In the genomic region with DNA sequence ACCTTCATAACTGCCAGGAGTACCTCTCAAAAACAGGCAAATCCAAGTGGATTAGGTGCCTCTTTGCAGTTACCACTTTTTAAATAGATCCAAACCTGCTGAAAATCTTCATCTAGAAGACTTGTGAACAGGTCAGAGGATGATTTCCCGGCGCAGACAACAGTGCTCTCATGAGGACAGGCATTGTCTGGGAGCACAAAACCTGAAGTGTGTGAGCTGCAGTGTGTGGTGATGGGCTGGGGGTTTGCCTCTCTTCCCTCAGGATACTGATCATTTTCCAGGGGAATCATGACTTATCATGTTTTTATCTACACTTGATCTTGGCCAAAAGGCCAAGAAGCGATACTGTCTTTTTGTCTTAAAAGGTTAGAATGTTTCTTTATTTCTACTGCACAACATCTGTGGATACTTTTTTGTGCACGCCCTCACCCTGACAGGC, we compare ENCODE assay signal across 12 cellular contexts. TPM values are rescaled to one million over a fixed set of nuclear protein-coding genes. Genes with fewer than 3 reads are reported as not detected.
DNase-seq lines count a peak whose midpoint lies in the region; ATAC-seq and TF ChIP-seq lines count a peak whose summit lies in the region.
"Not testable (repeated sequence)": the region's sequence is repeated elsewhere in the genome, so short reads cannot be mapped to it uniquely, and the experiment has no call there.
"Had no signal": no experiment of that assay in that cellular context is flagged by ENCODE, and none has a peak within 500 bp of the region (broad histone marks: within the 10 kb centered on the region; RNA-seq: fewer than 3 reads in every experiment).

No MANE protein-coding gene starts in this region.

- H3K79me2 ChIP-seq in DND-41 (ENCODE audit: insufficient read depth, low read length), result peaks cover 19% of the 10 kb centered on the region; the same call in 1 of the 2 replicates

- not testable (repeated sequence) for TF ChIP-seq EP300 in stomach (IDR thresholded peaks at IDR 0.05)

- not testable (repeated sequence) for DNase-seq in DND-41; activated naive CD4-positive, alpha-beta T cell treated with anti-CD3 and anti-CD28 coated beads for 36 hours; dorsolateral prefrontal cortex; natural killer cell treated with Interleukin-12 subunit alpha and Interleukin-12 subunit beta and Interleukin-15 and Interleukin-18, amount 100 ng/mL, for 72 hours (ENCODE audit: low spot score); stomach

- ATAC-seq in DND-41 (ENCODE audit: insufficient read depth, low read depth), result not testable (repeated sequence)
- peak; percentile 20 for ATAC-seq in GM21825 (IDR thresholded peaks at IDR 0.05; ENCODE audit: unreplicated experiment)
- peak in 1 of 2 donors; percentile 1 for ATAC-seq in natural killer cell treated with Interleukin-12 subunit alpha and Interleukin-12 subunit beta and Interleukin-15 and Interleukin-18, amount 100 ng/mL, for 72 hours

- TF ChIP-seq CTCF in DND-41 (IDR thresholded peaks at IDR 0.05; ENCODE audit: borderline replicate concordance, extremely low read depth, low read length, poor library complexity, severe bottlenecking) (peak; percentile 28), dorsolateral prefrontal cortex (IDR thresholded peaks at IDR 0.05 in 54 of 56, conservative IDR thresholded peaks at IDR 0.05 in 2 of 56; ENCODE audit: low read depth in 1 of 56, partially characterized antibody in 56 of 56) (peak in 2 of 56 donors; percentile 34 to 60), stomach (IDR thresholded peaks at IDR 0.05) (peak in 1 of 7 experiments; percentile 22)

- not testable (repeated sequence) for H3K9ac ChIP-seq in DND-41 (ENCODE audit: low read depth, low read length)

- H3K36me3 Mint-ChIP-seq in IgD-negative memory B cell, result not testable (repeated sequence)
- H3K36me3 Mint-ChIP-seq in T-helper 1 cell treated with Interleukin-12 subunit alpha and Interleukin-12 subunit beta and Interleukin-4 antibody, amounts not matched to agents 30 μg/mL and 1 μg/mL, for 36 hours (ENCODE audit: low read depth), result peaks cover 36% of the 10 kb centered on the region
- H3K36me3 Mint-ChIP-seq in activated naive CD4-positive, alpha-beta T cell treated with anti-CD3 and anti-CD28 coated beads for 36 hours (ENCODE audit: low read depth), result peaks cover 45% of the 10 kb centered on the region
- H3K36me3 Mint-ChIP-seq in natural killer cell treated with Interleukin-12 subunit alpha and Interleukin-12 subunit beta and Interleukin-15 and Interleukin-18, amount 100 ng/mL, for 72 hours, result peaks cover 19% of the 10 kb centered on the region

- H3K27me3 ChIP-seq in DND-41 (ENCODE audit: insufficient read depth, low read length, poor library complexity); dorsolateral prefrontal cortex; stomach: not testable (repeated sequence)

- CTCF ChIA-PET in activated naive CD4-positive, alpha-beta T cell treated with anti-CD3 and anti-CD28 coated beads for 36 hours (lab: Charles Lee), result interaction anchor here (0.6 to 1.7 kb wide), 6 partner anchors 9 to 215 kb away, joined by 3 to 4 read pairs (median 3); no protein-coding TSS in a partner anchor

- not testable (repeated sequence) for H3K27me3 Mint-ChIP-seq in IgD-negative memory B cell; T-helper 1 cell treated with Interleukin-12 subunit alpha and Interleukin-12 subunit beta and Interleukin-4 antibody, amounts not matched to agents 30 μg/mL and 1 μg/mL, for 36 hours (ENCODE audit: low read depth); activated naive CD4-positive, alpha-beta T cell treated with anti-CD3 and anti-CD28 coated beads for 36 hours (ENCODE audit: low read depth); natural killer cell treated with Interleukin-12 subunit alpha and Interleukin-12 subunit beta and Interleukin-15 and Interleukin-18, amount 100 ng/mL, for 72 hours

- peak overlapping the region; percentile 78 to 99 (median 98) for H3K27ac Mint-ChIP-seq in IgD-negative memory B cell
- H3K27ac Mint-ChIP-seq in T-helper 1 cell treated with Interleukin-12 subunit alpha and Interleukin-12 subunit beta and Interleukin-4 antibody, amounts not matched to agents 30 μg/mL and 1 μg/mL, for 36 hours, result peak overlapping the region; percentile 92
- H3K27ac Mint-ChIP-seq in activated naive CD4-positive, alpha-beta T cell treated with anti-CD3 and anti-CD28 coated beads for 36 hours, result peak overlapping the region; percentile 91
- peak overlapping the region; percentile 88 to 89 for H3K27ac Mint-ChIP-seq in natural killer cell treated with Interleukin-12 subunit alpha and Interleukin-12 subunit beta and Interleukin-15 and Interleukin-18, amount 100 ng/mL, for 72 hours

- not testable (repeated sequence) for H3K4me2 ChIP-seq in DND-41 (ENCODE audit: insufficient read depth, low read length)

- not testable (repeated sequence) for H3K9me3 Mint-ChIP-seq in IgD-negative memory B cell; T-helper 1 cell treated with Interleukin-12 subunit alpha and Interleukin-12 subunit beta and Interleukin-4 antibody, amounts not matched to agents 30 μg/mL and 1 μg/mL, for 36 hours; activated naive CD4-positive, alpha-beta T cell treated with anti-CD3 and anti-CD28 coated beads for 36 hours; natural killer cell treated with Interleukin-12 subunit alpha and Interleukin-12 subunit beta and Interleukin-15 and Interleukin-18, amount 100 ng/mL, for 72 hours

- not testable (repeated sequence) for H3K27ac ChIP-seq in DND-41 (ENCODE audit: low read length)
- H3K27ac ChIP-seq in dorsolateral prefrontal cortex, result peak overlapping the region in 42 of 59 donors; percentile 5 to 86 (median 58)
- H3K27ac ChIP-seq in stomach, result peak overlapping the region in 3 of 5 donors; percentile 75 to 77 (median 77)

- H3K4me3 Mint-ChIP-seq in IgD-negative memory B cell, result peak overlapping the region in 3 of 4 donors; percentile 45 to 85 (median 80)
- H3K4me3 Mint-ChIP-seq in T-helper 1 cell treated with Interleukin-12 subunit alpha and Interleukin-12 subunit beta and Interleukin-4 antibody, amounts not matched to agents 30 μg/mL and 1 μg/mL, for 36 hours; activated naive CD4-positive, alpha-beta T cell treated with anti-CD3 and anti-CD28 coated beads for 36 hours; natural killer cell treated with Interleukin-12 subunit alpha and Interleukin-12 subunit beta and Interleukin-15 and Interleukin-18, amount 100 ng/mL, for 72 hours: not testable (repeated sequence)

- 83 to 92% (median 88%) methylated on average over 3 of the region's 4 CpGs for WGBS in stomach, 5 donors

- not testable (repeated sequence) for H4K20me1 ChIP-seq in DND-41 (ENCODE audit: insufficient read depth, low read length)

- H3K4me1 ChIP-seq in DND-41 (ENCODE audit: insufficient read depth, low read length), result not testable (repeated sequence)
- peaks cover 0 to 28% (median 10%) of the 10 kb centered on the region in 4 donors for H3K4me1 ChIP-seq in stomach

- peaks cover 60% of the 10 kb centered on the region for H3K36me3 ChIP-seq in DND-41 (ENCODE audit: insufficient read depth, low read length)
- H3K36me3 ChIP-seq in stomach, result peaks cover 24 to 79% (median 66%) of the 10 kb centered on the region in 4 donors

- not testable (repeated sequence) for H3K9me3 ChIP-seq in DND-41 (ENCODE audit: insufficient read depth, low read length, severe bottlenecking); stomach

- not testable (repeated sequence) for H2AFZ ChIP-seq in DND-41 (ENCODE audit: low read depth, low read length)

- intact Hi-C loops in activated naive CD4-positive, alpha-beta T cell treated with anti-CD3 and anti-CD28 coated beads for 36 hours (cut with micrococcal nuclease), result loop anchor here (5.0 kb wide), 1 partner anchor 212 kb away; no protein-coding TSS in a partner anchor
- intact Hi-C loops in dorsolateral prefrontal cortex (cut with DNase I); stomach (cut with DNase I; ENCODE audit: low total_unique reads): not testable (repeated sequence)

- H3K4me3 ChIP-seq in DND-41 (ENCODE audit: low read depth in 1 of 2, low read length in 2 of 2); dorsolateral prefrontal cortex; stomach: not testable (repeated sequence)

- not testable (repeated sequence) for TF ChIP-seq POLR2A in stomach (IDR thresholded peaks at IDR 0.05)

- peaks cover 4 to 21% (median 15%) of the 10 kb centered on the region in 3 donors for H3K4me1 Mint-ChIP-seq in IgD-negative memory B cell
- H3K4me1 Mint-ChIP-seq in T-helper 1 cell treated with Interleukin-12 subunit alpha and Interleukin-12 subunit beta and Interleukin-4 antibody, amounts not matched to agents 30 μg/mL and 1 μg/mL, for 36 hours (ENCODE audit: low read depth), result peaks cover 27% of the 10 kb centered on the region
- H3K4me1 Mint-ChIP-seq in activated naive CD4-positive, alpha-beta T cell treated with anti-CD3 and anti-CD28 coated beads for 36 hours (ENCODE audit: low read depth), result peaks cover 38% of the 10 kb centered on the region
- H3K4me1 Mint-ChIP-seq in natural killer cell treated with Interleukin-12 subunit alpha and Interleukin-12 subunit beta and Interleukin-15 and Interleukin-18, amount 100 ng/mL, for 72 hours (ENCODE audit: low read depth in 2 of 2), result peaks cover 27 to 30% of the 10 kb centered on the region in 2 donors

RNA-seq across cellular contexts. Expression of a gene that starts 13.8 kb away (rescaled TPM):
- polyA plus RNA-seq in IgD-negative memory B cell (14.3 TPM), stomach (10 to 100 TPM; 16.8 to 82.3 (median 20.7) TPM)
- total RNA-seq in activated naive CD4-positive, alpha-beta T cell treated with anti-CD3 and anti-CD28 coated beads for 36 hours, result 10 to 100 TPM; 30.5 to 31.4 TPM
- total RNA-seq in dorsolateral prefrontal cortex (100 to 1,000 TPM in 5 of 120 experiments, 10 to 100 TPM in 115; 29.6 to 137 (median 52.9) TPM), stomach (100 to 1,000 TPM in 2 of 5 donors, 10 to 100 TPM in 3; 18.5 to 141 (median 61.3) TPM)
- 10 to 100 TPM; 48.4 to 94.8 TPM for total RNA-seq in natural killer cell treated with Interleukin-12 subunit alpha and Interleukin-12 subunit beta and Interleukin-15 and Interleukin-18, amount 100 ng/mL, for 72 hours

RNA-seq across cellular contexts. Expression of a gene that starts 29.1 kb away (rescaled TPM):
- 2.3 TPM for polyA plus RNA-seq in IgD-negative memory B cell
- total RNA-seq in activated naive CD4-positive, alpha-beta T cell treated with anti-CD3 and anti-CD28 coated beads for 36 hours, result under 1 TPM; 0.27 to 0.29 TPM
- total RNA-seq in dorsolateral prefrontal cortex, result 10 to 100 TPM in 107 of 120 experiments, 1 to 10 TPM in 13; 7.1 to 48.0 (median 17.7) TPM
- 1 to 10 TPM; 3.7 to 6.8 TPM for total RNA-seq in natural killer cell treated with Interleukin-12 subunit alpha and Interleukin-12 subunit beta and Interleukin-15 and Interleukin-18, amount 100 ng/mL, for 72 hours
- 1 to 10 TPM in 2 of 5 donors, not detected in 3; 3.1 to 10.0 TPM for total RNA-seq in stomach
- 1 to 10 TPM; 1.4 to 3.1 (median 1.9) TPM for polyA plus RNA-seq in stomach
- total RNA-seq: IMR-90 had no signal

RNA-seq across cellular contexts. Expression of a gene that starts 36.6 kb away (rescaled TPM):
- polyA plus RNA-seq in IgD-negative memory B cell, result 9.9 TPM
- not detected for total RNA-seq in activated naive CD4-positive, alpha-beta T cell treated with anti-CD3 and anti-CD28 coated beads for 36 hours
- under 1 TPM in 2 of 120 experiments, not detected in 118; 0.25 to 0.30 TPM for total RNA-seq in dorsolateral prefrontal cortex
- total RNA-seq in natural killer cell treated with Interleukin-12 subunit alpha and Interleukin-12 subunit beta and Interleukin-15 and Interleukin-18, amount 100 ng/mL, for 72 hours, result not detected
- not detected for total RNA-seq in stomach
- polyA plus RNA-seq in stomach, result not detected
- total RNA-seq: H4, IMR-90, left lobe of liver, PC-3 had no signal
- polyA plus RNA-seq: IMR-90 had no signal
